Comparison of ENCODE assay signal across 18 cellular contexts in genomic region chr2:64629875-64630274, GRCh38.
"Had no signal": no experiment of that assay in that cellular context is flagged by ENCODE, and none has a peak within 500 bp of the region (broad histone marks: within the 10 kb centered on the region; RNA-seq: fewer than 3 reads in every experiment).

No MANE protein-coding gene starts in this region.

- H3K27me3 ChIP-seq: body of pancreas, dorsolateral prefrontal cortex, gastroesophageal sphincter, heart left ventricle, left lung, upper lobe of left lung had no signal

- H3K4me2 ChIP-seq: smooth muscle cell had no signal

- ATAC-seq: activated T-cell treated with anti-CD3 and anti-CD28 coated beads, Interleukin-2, amount 50 U/mL, for 72 hours; gastroesophageal sphincter; left lung; naive thymus-derived CD4-positive, alpha-beta T cell; WTC11 had no signal

- H3K4me3 ChIP-seq: body of pancreas, dorsolateral prefrontal cortex, gastroesophageal sphincter, heart left ventricle, left lung, lung, smooth muscle cell, upper lobe of left lung had no signal

- H3K9me3 ChIP-seq: body of pancreas, gastroesophageal sphincter, heart left ventricle, left lung, upper lobe of left lung had no signal

- DNase-seq: activated effector memory CD4-positive, alpha-beta T cell treated with anti-CD3 and anti-CD28 coated beads, Interleukin-2, amount 50 U/mL, for 16 hours; activated T-cell treated with anti-CD3 and anti-CD28 coated beads, Interleukin-2, amount 50 U/mL, for 72 hours; anterior cingulate cortex; caudate nucleus; dorsolateral prefrontal cortex; naive thymus-derived CD4-positive, alpha-beta T cell; stimulated activated CD4-positive, alpha-beta T cell treated with anti-CD3 and anti-CD28 coated beads, Interleukin-2, amount 100 ng/mL, for 48 hours; stimulated activated naive CD4-positive, alpha-beta T cell treated with Interleukin-2 at 50 U/mL for 16 hours; T-helper 1 cell; T-helper 9 cell; upper lobe of left lung had no signal

- H3K27ac ChIP-seq: gastroesophageal sphincter, left lung, upper lobe of left lung had no signal
